In genomic region chr11:76094729-76095128, GRCh38 we compare ENCODE assay signal across 16 cellular contexts.
DNase-seq lines count a peak whose midpoint lies in the region; ATAC-seq and TF ChIP-seq lines count a peak whose summit lies in the region.
"Had no signal": no experiment of that assay in that cellular context is flagged by ENCODE, and none has a peak within 500 bp of the region (broad histone marks: within the 10 kb centered on the region; RNA-seq: fewer than 3 reads in every experiment).

No MANE protein-coding gene starts in this region.

- no peaks in the 10 kb centered on the region for H3K27me3 ChIP-seq in right atrium auricular region
- H3K27me3 ChIP-seq in left ventricle myocardium inferior (ENCODE audit: low read depth), result no peaks in the 10 kb centered on the region

- H3K4me1 ChIP-seq in right atrium auricular region (peaks cover 0 to 5% of the 10 kb centered on the region in 2 donors), left ventricle myocardium inferior (peaks cover 15% of the 10 kb centered on the region)

- peak; percentile 7 for DNase-seq in NCI-H2029 (lab: John Stamatoyannopoulos, UW)
- DNase-seq in NCI-H2029 treated with DMSO at 0.1 percent for 48 hours (lab: John Stamatoyannopoulos, UW), result no peak
- no peak for DNase-seq in Right ventricle myocardium superior
- no peak for DNase-seq in right atrium auricular region (ENCODE audit: low spot score)
- no peak for DNase-seq in left ventricle myocardium inferior
- no peak for DNase-seq in stimulated activated CD4-positive, alpha-beta T cell treated with anti-CD3 and anti-CD28 coated beads, Interleukin-4, amount 100 ng/mL, for 4 hours
- no peak for DNase-seq in T-helper 2 cell
- DNase-seq: AML-193; Caco-2; CD4-positive, alpha-beta T cell; GDM1; HCEC 1CT had no signal

- TF ChIP-seq CTCF in right atrium auricular region (IDR thresholded peaks at IDR 0.05) (no peak), left ventricle myocardium inferior (IDR thresholded peaks at IDR 0.05; ENCODE audit: borderline replicate concordance) (no peak)

- H3K36me3 ChIP-seq in right atrium auricular region, result no peaks in the 10 kb centered on the region
- peaks cover 13% of the 10 kb centered on the region for H3K36me3 ChIP-seq in left ventricle myocardium inferior

- intact Hi-C loops in Right ventricle myocardium superior (cut with DNase I) (no loop called here), left ventricle myocardium inferior (cut with micrococcal nuclease) (no loop called here)

- H3K9me3 ChIP-seq in right atrium auricular region (peaks cover 0 to 8% of the 10 kb centered on the region in 2 donors), left ventricle myocardium inferior (replicated peaks) (peaks cover 17% of the 10 kb centered on the region)
- H3K9me3 ChIP-seq: A549 had no signal

- peak; percentile 77 for ATAC-seq in Right ventricle myocardium superior (ENCODE audit: poor library complexity)
- ATAC-seq: A549, GM23338 had no signal

- H3K4me3 ChIP-seq in right atrium auricular region, result no peak overlapping the region
- no peak overlapping the region for H3K4me3 ChIP-seq in left ventricle myocardium inferior
- H3K4me3 ChIP-seq: A549, GM23338 had no signal

- H3K27ac ChIP-seq in right atrium auricular region, result no peak overlapping the region
- H3K27ac ChIP-seq in left ventricle myocardium inferior (replicated peaks), result peak overlapping the region; percentile 25
- H3K27ac ChIP-seq: 22Rv1, A549, C4-2B had no signal
